ENCODE assay signal across 18 cellular contexts in the genomic region with DNA sequence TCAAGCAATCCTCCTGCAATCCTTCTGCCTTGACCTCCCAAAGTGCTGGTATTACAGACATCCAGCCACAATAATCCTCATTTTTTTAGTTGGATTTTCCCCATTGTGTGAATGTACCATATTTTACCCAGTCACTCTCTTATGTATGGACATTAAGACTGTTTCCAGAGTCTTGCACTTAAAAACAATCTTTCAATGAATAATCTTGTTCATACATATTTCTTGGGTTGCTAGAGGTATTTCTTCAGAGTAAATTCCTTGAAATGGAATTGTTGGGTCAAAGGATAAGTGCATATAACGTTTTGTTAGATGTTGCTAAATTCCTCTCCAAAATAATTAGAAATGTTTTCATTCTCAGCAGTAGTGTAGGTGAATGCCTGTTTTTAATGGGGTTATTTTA.
"Had no signal": no experiment of that assay in that cellular context is flagged by ENCODE, and none has a peak within 500 bp of the region (broad histone marks: within the 10 kb centered on the region; RNA-seq: fewer than 3 reads in every experiment).

No MANE protein-coding gene starts in this region.

- DNase-seq: activated CD4-positive, alpha-beta T cell treated with anti-CD3 and anti-CD28 coated beads, Interleukin-2, amount 10 ng/mL, durations not matched to agents 7 days and 5 days; activated CD8-positive, alpha-beta T cell treated with anti-CD3 and anti-CD28 coated beads, Interleukin-2, amount 10 ng/mL, durations not matched to agents 7 days and 5 days; activated gamma-delta T cell treated with Interleukin-2 at 50 U/mL for 16 hours; adrenal gland; endodermal cell; esophagus squamous epithelium; left ventricle myocardium inferior; natural killer cell; ovary; stimulated activated CD4-positive, alpha-beta T cell treated with anti-CD3 and anti-CD28 coated beads, Interleukin-4, amount 100 ng/mL, for 24 hours; stimulated activated naive CD4-positive, alpha-beta T cell treated with Interleukin-2 at 50 U/mL for 16 hours; SW 1271; upper lobe of right lung had no signal

- ATAC-seq: activated CD4-positive, CD25-positive, alpha-beta regulatory T cell treated with anti-CD3 and anti-CD28 coated beads, Interleukin-2, amount 50 U/mL, for 24 hours; activated CD8-positive, alpha-beta T cell treated with anti-CD3 and anti-CD28 coated beads, Interleukin-2, amount 10 ng/mL, durations not matched to agents 7 days and 5 days; natural killer cell; upper lobe of right lung had no signal

- H3K27me3 ChIP-seq: adrenal gland, esophagus squamous epithelium, ovary, upper lobe of right lung had no signal

- H3K9me3 ChIP-seq: adrenal gland, esophagus squamous epithelium, left ventricle myocardium inferior, ovary, prostate gland, thoracic aorta, upper lobe of right lung had no signal

- H3K27ac ChIP-seq: adrenal gland, coronary artery, esophagus squamous epithelium, left ventricle myocardium inferior, ovary, prostate gland, thoracic aorta, upper lobe of right lung had no signal

- H3K36me3 ChIP-seq: adrenal gland, esophagus squamous epithelium, left ventricle myocardium inferior, ovary, prostate gland, thoracic aorta, upper lobe of right lung had no signal

- FAIRE-seq: astrocyte had no signal

- H3K4me3 ChIP-seq: adrenal gland, coronary artery, esophagus squamous epithelium, left ventricle myocardium inferior, ovary, prostate gland, thoracic aorta, upper lobe of right lung had no signal

- H3K4me1 ChIP-seq: esophagus squamous epithelium, prostate gland, upper lobe of right lung had no signal
